In genomic region chr17:38877130-38877851, GRCh38 we compare ENCODE assay signal across 8 cellular contexts. TPM values are rescaled to one million over a fixed set of nuclear protein-coding genes. Genes with fewer than 3 reads are reported as not detected.
A peak's percentile ranks its signal among the peaks of the same experiment; 100 is the strongest.
DNase-seq lines count a peak whose midpoint lies in the region; ATAC-seq, FAIRE-seq and TF ChIP-seq lines count a peak whose summit lies in the region.

No MANE protein-coding gene starts in this region.

- SMC1A ChIA-PET in GM12878 (lab: Charles Lee; ENCODE audit: uncharacterized antibody, unreplicated experiment): interaction anchor here (0.8 to 1.4 kb wide), 5 partner anchors 9 to 179 kb away, joined by 3 to 5 read pairs (median 3); partner anchors contain the start of gene LASP1NB

- no TSS peak for BruUV-seq in GM12878 (replicated peaks; lab: Mats Ljungman, UMichigan)

- 25% methylated on average over 5 of the region's 7 CpGs for WGBS in GM12878 (ENCODE audit: insufficient coverage, insufficient replicate concordance, low lambda C conversion rate, missing lambda C conversion rate)

- no peak for TF ChIP-seq RAD21 in GM12878 (IDR thresholded peaks at IDR 0.05; ENCODE audit: insufficient read depth, low read depth, low read length)

- in situ Hi-C loops in GM12878 (cut with MboI): no loop called here

- H4K20me1 ChIP-seq in DND-41 (ENCODE audit: insufficient read depth, low read length): peaks cover 72% of the 10 kb centered on the region
- H4K20me1 ChIP-seq in GM12878 (ENCODE audit: control insufficient read depth, insufficient read depth): peaks cover 10% of the 10 kb centered on the region; the same call in 1 of the 2 replicates
- H4K20me1 ChIP-seq in osteoblast (ENCODE audit: insufficient read depth, low read length): peaks cover 87% of the 10 kb centered on the region

- no peak overlapping the region for H3K4me3 ChIP-seq in DND-41 (ENCODE audit: low read depth in 1 of 2, low read length in 2 of 2)
- H3K4me3 ChIP-seq in GM12878: no peak overlapping the region
- no peak overlapping the region for H3K4me3 ChIP-seq in osteoblast (ENCODE audit: insufficient read depth, low read length)

- POLR2A ChIA-PET in GM12878 (lab: Charles Lee): interaction anchor here (0.6 kb wide), 1 partner anchor 15 kb away, joined by 4 read pairs; no protein-coding TSS in a partner anchor

- FAIRE-seq in GM12878 (lab: Jason Lieb, UNC) (no peak), urothelium cell line (lab: Jason Lieb, UNC) (no peak), HTR-8/SVneo (lab: Jason Lieb, UNC) (no peak)

- H3K27me3 ChIP-seq in DND-41 (ENCODE audit: insufficient read depth, low read length, poor library complexity) (no peaks in the 10 kb centered on the region), GM12878 (replicated peaks in 1 of 2; ENCODE audit: control insufficient read depth in 2 of 2, insufficient read depth in 2 of 2, low read length in 1 of 2) (no peaks in the 10 kb centered on the region), osteoblast (ENCODE audit: insufficient read depth, low read length) (no peaks in the 10 kb centered on the region)

- peak overlapping the region; percentile 25; the same call in 1 of the 2 replicates for H3K27ac ChIP-seq in DND-41 (ENCODE audit: low read length)
- H3K27ac ChIP-seq in GM12878 (ENCODE audit: control insufficient read depth, insufficient read depth): no peak overlapping the region; the same call in 1 of the 2 replicates
- peak overlapping the region; percentile 33 for H3K27ac ChIP-seq in osteoblast (ENCODE audit: low read depth, low read length)

- TF ChIP-seq CTCF in DND-41 (IDR thresholded peaks at IDR 0.05; ENCODE audit: borderline replicate concordance, extremely low read depth, low read length, poor library complexity, severe bottlenecking): peak; percentile 12
- TF ChIP-seq CTCF in GM12878 (IDR thresholded peaks at IDR 0.05 in 2 of 3, conservative IDR thresholded peaks at IDR 0.05 in 1 of 3; ENCODE audit: control insufficient read depth in 2 of 3, extremely low read depth in 1 of 3, insufficient read depth in 1 of 3, low read depth in 3 of 3, low read length in 3 of 3): no peak
- no peak for TF ChIP-seq CTCF in osteoblast (IDR thresholded peaks at IDR 0.05; ENCODE audit: extremely low read depth, low read depth, low read length)

- H3K9ac ChIP-seq in DND-41 (ENCODE audit: low read depth, low read length) (no peak overlapping the region; the same call in 1 of the 2 replicates), GM12878 (ENCODE audit: control insufficient read depth, insufficient read depth, low read length) (no peak overlapping the region; the same call in 1 of the 2 replicates)

- RAD21 ChIA-PET in GM12878 (lab: Charles Lee; ENCODE audit: unreplicated experiment): interaction anchor here (0.5 to 1.2 kb wide), 3 partner anchors 106 to 354 kb away, joined by 3 read pairs; no protein-coding TSS in a partner anchor

- H3K36me3 ChIP-seq in DND-41 (ENCODE audit: insufficient read depth, low read length) (peaks cover 60% of the 10 kb centered on the region), GM12878 (ENCODE audit: control insufficient read depth in 2 of 2, insufficient read depth in 2 of 2, low read length in 1 of 2) (peaks cover 17 to 36% of the 10 kb centered on the region in 2 experiments; a peak in 3 of 4 replicates), osteoblast (ENCODE audit: insufficient read depth, low read length) (peaks cover 35% of the 10 kb centered on the region)

- CTCF ChIA-PET in GM12878 (lab: Yijun Ruan, JAX): interaction anchor here (0.7 to 1.3 kb wide), 3 partner anchors 21 to 114 kb away, joined by 3 read pairs; no protein-coding TSS in a partner anchor

- peak; percentile 88 for ATAC-seq in DND-41 (ENCODE audit: insufficient read depth, low read depth)
- ATAC-seq in GM12878: peak; percentile 64

- peaks cover 90% of the 10 kb centered on the region for H3K79me2 ChIP-seq in DND-41 (ENCODE audit: insufficient read depth, low read length)
- peaks cover 57% of the 10 kb centered on the region for H3K79me2 ChIP-seq in GM12878 (ENCODE audit: control insufficient read depth, insufficient read depth, low read length)
- H3K79me2 ChIP-seq in osteoblast (ENCODE audit: insufficient read depth, low read length): peaks cover 87% of the 10 kb centered on the region

- H2AFZ ChIP-seq in DND-41 (ENCODE audit: low read depth, low read length) (no peak overlapping the region), GM12878 (ENCODE audit: control insufficient read depth, low read depth, low read length) (no peak overlapping the region), osteoblast (ENCODE audit: low read length) (no peak overlapping the region)

- peaks cover 47% of the 10 kb centered on the region for H3K4me1 ChIP-seq in DND-41 (ENCODE audit: insufficient read depth, low read length)
- peaks cover 35% of the 10 kb centered on the region for H3K4me1 ChIP-seq in GM12878 (ENCODE audit: control insufficient read depth, insufficient read depth, low read length)
- H3K4me1 ChIP-seq in osteoblast (ENCODE audit: insufficient read depth, low read length): peaks cover 73% of the 10 kb centered on the region

- intact Hi-C loops in GM12878 (cut with micrococcal nuclease; ENCODE audit: unreplicated experiment): loop anchor here (10.0 kb wide), 1 partner anchor 108 kb away; no protein-coding TSS in a partner anchor

- no peak for TF ChIP-seq POLR2A in GM12878 (IDR thresholded peaks at IDR 0.05; ENCODE audit: low read depth, low read length)

- H3K4me2 ChIP-seq in DND-41 (ENCODE audit: insufficient read depth, low read length) (0 out of 2 replicates have a peak overlapping the region, but pooled peaks have one; percentile 8), GM12878 (ENCODE audit: control insufficient read depth, insufficient read depth) (peak overlapping the region; percentile 85), osteoblast (ENCODE audit: insufficient read depth, low read length) (no peak overlapping the region)

- H3K9me3 ChIP-seq in DND-41 (ENCODE audit: insufficient read depth, low read length, severe bottlenecking) (no peaks in the 10 kb centered on the region), GM12878 (replicated peaks; ENCODE audit: control insufficient read depth, insufficient read depth, low read length) (no peaks in the 10 kb centered on the region), osteoblast (ENCODE audit: low read depth, low read length) (no peaks in the 10 kb centered on the region)

- TF ChIP-seq EP300 in GM12878 (IDR thresholded peaks at IDR 0.05; ENCODE audit: borderline replicate concordance in 1 of 2, control insufficient read depth in 1 of 2, low read depth in 2 of 2, low read length in 2 of 2): no peak

- DNase-seq in DND-41 (peak; percentile 78), NAMALWA (ENCODE audit: low spot score) (peak; percentile 91), GM12878 (ENCODE audit: low read depth, low spot score) (no peak), osteoblast (ENCODE audit: insufficient read length, low spot score, missing footprints) (peak; percentile 49), urothelium cell line (ENCODE audit: low spot score) (no peak), HTR-8/SVneo (ENCODE audit: insufficient read length, low spot score) (no peak), dedifferentiated amniotic fluid mesenchymal stem cell (ENCODE audit: extremely low spot score) (no peak), DMS79 treated with DMSO at 0.1 percent for 48 hours (lab: John Stamatoyannopoulos, UW) (no peak)

RNA-seq across cellular contexts. Expression of gene LASP1, which starts 7.4 kb away (rescaled TPM):
- total RNA-seq in GM12878 (2013; cell fraction: nucleolus; rRNA removed): 86.9 and 95.9 TPM in 2 replicates
- 40.9 and 42.3 TPM in 2 replicates for total RNA-seq in GM12878 (2014; rRNA removed)
- total RNA-seq in GM12878 (2014; rRNA removed; fragmentation: Illumina TruSeq; extraction: Trizol): 33.8 and 37.6 TPM in 2 replicates
- total RNA-seq in GM12878 (2021): 105 and 114 TPM in 2 replicates
- polyA plus RNA-seq in GM12878 (2011; ENCODE audit: low read depth): 52.3 TPM
- polyA plus RNA-seq in GM12878 (2011; rRNA removed): 39.4 and 47.7 TPM in 2 replicates
- 88.5 and 98.7 TPM in 2 replicates for polyA plus RNA-seq in GM12878 (2011; cell fraction: cytosol; rRNA removed)
- polyA plus RNA-seq in GM12878 (2011; cell fraction: nucleus; rRNA removed): 47.3 and 65.2 TPM in 2 replicates
- 89.6 and 99.7 TPM in 2 replicates for polyA plus RNA-seq in GM12878 (2012)
- 69.5 and 81.8 TPM in 2 replicates for polyA plus RNA-seq in GM12878 (2014; fragmentation: Illumina TruSeq; extraction: Trizol)
- polyA plus RNA-seq in GM12878 (2014; fragmentation: Nextera tagmentation; extraction: Ambion mirVana): 10 to 100 TPM; 21.0 to 27.0 TPM
- 78.9 and 85.4 TPM in 2 replicates for polyA plus RNA-seq in GM12878 (2014; rRNA removed)
- 10 to 100 TPM; 70.8 to 74.5 TPM for polyA plus RNA-seq in GM12878 (2016; fragmentation: Nextera tagmentation; extraction: Ambion mirVana)
- polyA minus RNA-seq in GM12878 (2011; rRNA and poly(A)+ RNA removed): 53.3 and 89.4 TPM in 2 replicates
- polyA minus RNA-seq in GM12878 (2011; cell fraction: cytosol; rRNA and poly(A)+ RNA removed): 35.5 and 39.2 TPM in 2 replicates
- 19.1 and 33.7 TPM in 2 replicates for polyA minus RNA-seq in GM12878 (2011; cell fraction: nucleus; rRNA and poly(A)+ RNA removed)
- total RNA-seq in osteoblast: 215 and 228 TPM in 2 replicates

RNA-seq across cellular contexts. Expression of gene RPL23, which starts 23.8 kb away (rescaled TPM):
- total RNA-seq in GM12878 (2013; cell fraction: nucleolus; rRNA removed): 251 and 278 TPM in 2 replicates
- total RNA-seq in GM12878 (2014; rRNA removed) (2,317 and 2,414 TPM in 2 replicates), GM12878 (2014; rRNA removed; fragmentation: Illumina TruSeq; extraction: Trizol) (3,231 and 3,325 TPM in 2 replicates), GM12878 (2021) (2,200 and 2,256 TPM in 2 replicates), osteoblast (821 and 1,095 TPM in 2 replicates)
- 15,073 TPM for polyA plus RNA-seq in GM12878 (2011; ENCODE audit: low read depth)
- polyA plus RNA-seq in GM12878 (2011; rRNA removed) (2,867 and 3,528 TPM in 2 replicates), GM12878 (2014; fragmentation: Illumina TruSeq; extraction: Trizol) (4,821 and 5,052 TPM in 2 replicates), GM12878 (2014; fragmentation: Nextera tagmentation; extraction: Ambion mirVana) (1,000 to 10,000 TPM; 3,319 to 3,754 TPM), GM12878 (2014; rRNA removed) (3,219 and 3,296 TPM in 2 replicates), GM12878 (2016; fragmentation: Nextera tagmentation; extraction: Ambion mirVana) (1,000 to 10,000 TPM; 2,341 to 2,536 TPM)
- 1,769 and 1,817 TPM in 2 replicates for polyA plus RNA-seq in GM12878 (2011; cell fraction: cytosol; rRNA removed)
- 668 and 763 TPM in 2 replicates for polyA plus RNA-seq in GM12878 (2011; cell fraction: nucleus; rRNA removed)
- 4,332 and 4,612 TPM in 2 replicates for polyA plus RNA-seq in GM12878 (2012)
- polyA minus RNA-seq in GM12878 (2011; rRNA and poly(A)+ RNA removed): 682 and 694 TPM in 2 replicates
- polyA minus RNA-seq in GM12878 (2011; cell fraction: cytosol; rRNA and poly(A)+ RNA removed): 326 and 362 TPM in 2 replicates
- 94.9 and 131 TPM in 2 replicates for polyA minus RNA-seq in GM12878 (2011; cell fraction: nucleus; rRNA and poly(A)+ RNA removed)

RNA-seq across cellular contexts. Expression of gene CWC25, which starts 52.2 kb away (rescaled TPM):
- total RNA-seq in GM12878 (2013; cell fraction: nucleolus; rRNA removed): 35.9 and 43.1 TPM in 2 replicates
- total RNA-seq in GM12878 (2014; rRNA removed) (14.7 and 17.5 TPM in 2 replicates), GM12878 (2014; rRNA removed; fragmentation: Illumina TruSeq; extraction: Trizol) (18.5 and 19.9 TPM in 2 replicates), GM12878 (2021) (15.9 and 17.1 TPM in 2 replicates), osteoblast (10.3 and 10.9 TPM in 2 replicates)
- 15.8 TPM for polyA plus RNA-seq in GM12878 (2011; ENCODE audit: low read depth)
- polyA plus RNA-seq in GM12878 (2011; rRNA removed) (29.6 and 30.7 TPM in 2 replicates), GM12878 (2014; fragmentation: Illumina TruSeq; extraction: Trizol) (29.7 and 29.9 TPM in 2 replicates), GM12878 (2014; fragmentation: Nextera tagmentation; extraction: Ambion mirVana) (10 to 100 TPM; 25.0 to 29.7 TPM), GM12878 (2014; rRNA removed) (19.9 and 28.1 TPM in 2 replicates), GM12878 (2016; fragmentation: Nextera tagmentation; extraction: Ambion mirVana) (10 to 100 TPM; 15.4 to 20.9 TPM)
- 25.2 and 26.9 TPM in 2 replicates for polyA plus RNA-seq in GM12878 (2011; cell fraction: cytosol; rRNA removed)
- 82.1 and 92.2 TPM in 2 replicates for polyA plus RNA-seq in GM12878 (2011; cell fraction: nucleus; rRNA removed)
- polyA plus RNA-seq in GM12878 (2012): 20.4 and 24.4 TPM in 2 replicates
- polyA minus RNA-seq in GM12878 (2011; rRNA and poly(A)+ RNA removed): 14.0 and 14.2 TPM in 2 replicates
- polyA minus RNA-seq in GM12878 (2011; cell fraction: cytosol; rRNA and poly(A)+ RNA removed): 3.2 and 5.6 TPM in 2 replicates
- polyA minus RNA-seq in GM12878 (2011; cell fraction: nucleus; rRNA and poly(A)+ RNA removed): 7.7 and 10.5 TPM in 2 replicates

Comparison
In these comparisons a context has a peak if more than half of its experiments do, and no peak if none do; other contexts are left out.
1. DNase-seq: peak in DND-41 (single experiment), NAMALWA (single experiment) and osteoblast (single experiment); none in GM12878 (single experiment), urothelium cell line (single experiment), HTR-8/SVneo (single experiment), dedifferentiated amniotic fluid mesenchymal stem cell (single experiment) and DMS79 treated with DMSO at 0.1 percent for 48 hours (single experiment).